8 cellular contexts compared by ENCODE assay signal in genomic region chr7:30596043-30596641, GRCh38. TPM values are rescaled to one million over a fixed set of nuclear protein-coding genes. Genes with fewer than 3 reads are reported as not detected.
DNase-seq lines count a peak whose midpoint lies in the region; ATAC-seq and TF ChIP-seq lines count a peak whose summit lies in the region.

No MANE protein-coding gene starts in this region.

- peak overlapping the region; percentile 100 for H3K4me3 Mint-ChIP-seq in Caco-2 (ENCODE audit: unreplicated experiment)

- H3K27ac ChIP-seq in SJCRH30 (peak overlapping the region; percentile 74), dorsolateral prefrontal cortex (peak overlapping the region in 6 of 59 donors; percentile 90 to 98 (median 95)), muscle layer of duodenum (ENCODE audit: low read length) (peak overlapping the region; percentile 99)

- H3K9me3 ChIP-seq in Caco-2 (no peaks in the 10 kb centered on the region), SJCRH30 (replicated peaks) (no peaks in the 10 kb centered on the region), muscle layer of duodenum (ENCODE audit: control insufficient read depth in 1 of 2, low read length in 2 of 2) (no peaks in the 10 kb centered on the region)

- peaks cover 7% of the 10 kb centered on the region for H3K4me1 Mint-ChIP-seq in Caco-2 (ENCODE audit: low read depth, unreplicated experiment)

- CTCF ChIA-PET in Caco-2 (lab: Charles Lee): no interaction called here

- intact Hi-C loops in Caco-2 (cut with micrococcal nuclease; ENCODE audit: unreplicated experiment) (no loop called here), dorsolateral prefrontal cortex (cut with DNase I) (no loop called here)

- no peaks in the 10 kb centered on the region for H3K36me3 ChIP-seq in Caco-2 (ENCODE audit: control insufficient read depth, insufficient read depth, low read length)
- peaks cover 26% of the 10 kb centered on the region for H3K36me3 ChIP-seq in SJCRH30
- peaks cover 15 to 27% of the 10 kb centered on the region in 2 donors for H3K36me3 ChIP-seq in muscle layer of duodenum (ENCODE audit: control insufficient read depth in 1 of 2, insufficient read depth in 2 of 2, low read length in 2 of 2)

- peaks cover 79% of the 10 kb centered on the region for H3K36me3 Mint-ChIP-seq in Caco-2 (ENCODE audit: insufficient read depth, unreplicated experiment)

- TF ChIP-seq CTCF in Caco-2 (IDR thresholded peaks at IDR 0.05; ENCODE audit: insufficient read depth in 1 of 2, low read depth in 1 of 2, low read length in 1 of 2, severe bottlenecking in 1 of 2, unreplicated experiment in 1 of 2) (no peak), dorsolateral prefrontal cortex (IDR thresholded peaks at IDR 0.05 in 54 of 56, conservative IDR thresholded peaks at IDR 0.05 in 2 of 56; ENCODE audit: low read depth in 1 of 56, partially characterized antibody in 56 of 56) (no peak)

- DNase-seq in Caco-2 (peak in 1 of 2 experiments; percentile 54), HCEC 1CT (peak; percentile 50), SJCRH30 (peak; percentile 12 to 50), dorsolateral prefrontal cortex (no peak), NCI-H187 treated with DMSO at 0.1 percent for 48 hours (lab: John Stamatoyannopoulos, UW) (no peak)

- BruUV-seq in Caco-2 (replicated peaks; lab: Mats Ljungman, UMichigan): no TSS peak

- H3K27me3 Mint-ChIP-seq in Caco-2 (ENCODE audit: insufficient read depth, unreplicated experiment): peaks cover 2% of the 10 kb centered on the region

- ATAC-seq in HG03571 (IDR thresholded peaks at IDR 0.05; ENCODE audit: unreplicated experiment) (no peak), GM19351 (IDR thresholded peaks at IDR 0.05; ENCODE audit: unreplicated experiment) (no peak)

- POLR2A ChIA-PET in Caco-2 (lab: Charles Lee): interaction anchor here (1.0 kb wide), 1 partner anchor 13 kb away, joined by 4 read pairs; no protein-coding TSS in a partner anchor

- no peaks in the 10 kb centered on the region for H3K9me3 Mint-ChIP-seq in Caco-2 (ENCODE audit: unreplicated experiment)

- H3K4me1 ChIP-seq in Caco-2 (no peaks in the 10 kb centered on the region; the same call in none of the 2 replicates), SJCRH30 (peaks cover 4% of the 10 kb centered on the region; the same call in 1 of the 2 replicates), muscle layer of duodenum (ENCODE audit: control insufficient read depth in 1 of 2, insufficient read depth in 2 of 2, low read length in 2 of 2) (peaks cover 0 to 28% of the 10 kb centered on the region in 2 donors)

- H3K27me3 ChIP-seq in Caco-2 (replicated peaks; ENCODE audit: control insufficient read depth, insufficient read depth, low read length): no peaks in the 10 kb centered on the region
- H3K27me3 ChIP-seq in SJCRH30: no peaks in the 10 kb centered on the region
- H3K27me3 ChIP-seq in dorsolateral prefrontal cortex: no peaks in the 10 kb centered on the region
- H3K27me3 ChIP-seq in muscle layer of duodenum (ENCODE audit: low read depth, low read length): no peaks in the 10 kb centered on the region

- H3K4me3 ChIP-seq in Caco-2 (ENCODE audit: low read depth, low read length): peak overlapping the region; percentile 100
- peak overlapping the region; percentile 87 for H3K4me3 ChIP-seq in SJCRH30
- H3K4me3 ChIP-seq in dorsolateral prefrontal cortex: peak overlapping the region; percentile 17 to 100 (median 95)
- peak overlapping the region; percentile 88 to 90 for H3K4me3 ChIP-seq in muscle layer of duodenum (ENCODE audit: low read depth in 1 of 2, low read length in 2 of 2)

- peak overlapping the region; percentile 100 for H3K27ac Mint-ChIP-seq in Caco-2 (ENCODE audit: unreplicated experiment)

RNA-seq across cellular contexts. Expression of gene GARS1, which starts 1.5 kb away (rescaled TPM):
- total RNA-seq in Caco-2 (2022): 380 and 394 TPM in 2 replicates
- 126 and 139 TPM in 2 replicates for total RNA-seq in SJCRH30 (2014; rRNA removed; shearing (Covaris generic))
- total RNA-seq in dorsolateral prefrontal cortex: 100 to 1,000 TPM in 54 of 120 experiments, 10 to 100 TPM in 66; 46.1 to 133 (median 96.3) TPM

Comparison
In these comparisons a context has a peak if more than half of its experiments do, and no peak if none do; other contexts are left out.
1. DNase-seq: peak in HCEC 1CT (single experiment) and SJCRH30 (2 of 2); none in dorsolateral prefrontal cortex (0 of 10) and NCI-H187 treated with DMSO at 0.1 percent for 48 hours (single experiment).
2. Peak in every context shown above with its lines, with median percentiles within 50 percentile points of each other: H3K4me3 ChIP-seq.